Comparison of ENCODE assay signal across 28 cellular contexts in the genomic region with DNA sequence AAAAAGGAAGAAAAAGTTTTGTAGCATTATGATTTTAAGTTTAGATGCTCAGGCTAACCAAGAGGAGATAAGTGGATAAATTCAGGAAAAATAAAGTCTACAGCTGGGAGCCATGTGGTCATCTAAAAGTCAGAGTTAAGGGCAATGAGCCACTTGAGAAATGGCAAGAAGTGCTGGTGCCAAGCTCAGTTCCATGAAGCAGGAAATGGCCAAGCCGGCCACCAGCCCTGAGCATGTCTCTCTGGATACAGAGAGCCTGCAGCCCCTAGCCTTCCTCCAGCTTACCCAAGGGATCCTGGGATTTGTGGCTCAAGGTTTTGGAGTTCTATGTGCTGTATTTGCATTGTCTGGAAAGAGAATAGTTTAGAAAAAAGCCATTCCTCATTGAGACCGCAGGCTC. TPM values are rescaled to one million over a fixed set of nuclear protein-coding genes. Genes with fewer than 3 reads are reported as not detected.
"Had no signal": no experiment of that assay in that cellular context is flagged by ENCODE, and none has a peak within 500 bp of the region (broad histone marks: within the 10 kb centered on the region; RNA-seq: fewer than 3 reads in every experiment).

No MANE protein-coding gene starts in this region.

- H3K36me3 Mint-ChIP-seq: activated naive CD4-positive, alpha-beta T cell treated with anti-CD3 and anti-CD28 coated beads, Interleukin-2, amount 10 ng/mL, durations not matched to agents 7 days and 5 days; activated naive CD8-positive, alpha-beta T cell treated with anti-CD3 and anti-CD28 coated beads, Interleukin-2, amount 10 ng/mL, durations not matched to agents 7 days and 5 days; naive B cell; stimulated activated effector memory CD8-positive, alpha-beta T cell treated with anti-CD3 and anti-CD28 coated beads, Interleukin-12 subunit alpha, Interleukin-12 subunit beta, amount 100 ng/mL, for 72 hours had no signal

- H3K27ac ChIP-seq: heart left ventricle, neutrophil, right lobe of liver, thyroid gland, upper lobe of right lung had no signal

- H3K9me3 Mint-ChIP-seq: activated naive CD4-positive, alpha-beta T cell treated with anti-CD3 and anti-CD28 coated beads, Interleukin-2, amount 10 ng/mL, durations not matched to agents 7 days and 5 days; activated naive CD8-positive, alpha-beta T cell treated with anti-CD3 and anti-CD28 coated beads, Interleukin-2, amount 10 ng/mL, durations not matched to agents 7 days and 5 days; activated T-cell treated with anti-CD3 and anti-CD28 coated beads, Interleukin-2, amount 50 U/mL, for 24 hours; stimulated activated effector memory CD8-positive, alpha-beta T cell treated with anti-CD3 and anti-CD28 coated beads, Interleukin-12 subunit alpha, Interleukin-12 subunit beta, amount 100 ng/mL, for 72 hours; stimulated activated naive CD8-positive, alpha-beta T cell treated with anti-CD3 and anti-CD28 coated beads, Interleukin-15, Interleukin-2, amounts not matched to agents 100 ng/mL and 50 ng/mL, for 24 hours had no signal

- H3K9me3 ChIP-seq: neutrophil, right lobe of liver, thyroid gland, upper lobe of right lung had no signal

- DNase-seq: activated CD4-positive, alpha-beta T cell treated with anti-CD3 and anti-CD28 coated beads for 36 hours; activated CD4-positive, CD25-positive, alpha-beta regulatory T cell; activated CD8-positive, alpha-beta T cell treated with anti-CD3 and anti-CD28 coated beads, Interleukin-2, amount 10 ng/mL, durations not matched to agents 7 days and 5 days; activated gamma-delta T cell; activated naive CD4-positive, alpha-beta T cell treated with anti-CD3 and anti-CD28 coated beads, Interleukin-2, amount 10 ng/mL, durations not matched to agents 7 days and 5 days; activated naive CD8-positive, alpha-beta T cell treated with anti-CD3 and anti-CD28 coated beads, Interleukin-2, amount 10 ng/mL, durations not matched to agents 7 days and 5 days; activated T-cell treated with anti-CD3 and anti-CD28 coated beads, Interleukin-2, amount 50 U/mL, for 24 hours; amniotic stem cell; central memory CD4-positive, alpha-beta T cell; kidney glomerular epithelial cell; mammary epithelial cell; naive B cell; nephron progenitor cell; right lobe of liver; stimulated activated CD4-positive, alpha-beta T cell treated with anti-CD3 and anti-CD28 coated beads, Interleukin-4, amount 100 ng/mL, for 24 hours; T-helper 1 cell; upper lobe of right lung had no signal

- H3K4me3 Mint-ChIP-seq: activated CD4-positive, alpha-beta T cell treated with anti-CD3 and anti-CD28 coated beads for 36 hours; activated CD8-positive, alpha-beta T cell treated with anti-CD3 and anti-CD28 coated beads, Interleukin-2, amount 10 ng/mL, durations not matched to agents 7 days and 5 days; activated naive CD4-positive, alpha-beta T cell treated with anti-CD3 and anti-CD28 coated beads, Interleukin-2, amount 10 ng/mL, durations not matched to agents 7 days and 5 days; activated naive CD8-positive, alpha-beta T cell treated with anti-CD3 and anti-CD28 coated beads, Interleukin-2, amount 10 ng/mL, durations not matched to agents 7 days and 5 days; activated T-cell treated with anti-CD3 and anti-CD28 coated beads, Interleukin-2, amount 50 U/mL, for 24 hours; dendritic cell treated with granulocyte-macrophage colony-stimulating factor and Interleukin-4, amounts not matched to agents 40 ng/mL and 50 ng/mL, for 4 days; endodermal cell; mesothelial cell of epicardium; naive B cell; nephron progenitor cell; stimulated activated effector memory CD8-positive, alpha-beta T cell treated with anti-CD3 and anti-CD28 coated beads, Interleukin-12 subunit alpha, Interleukin-12 subunit beta, amount 100 ng/mL, for 72 hours; stimulated activated naive CD8-positive, alpha-beta T cell treated with anti-CD3 and anti-CD28 coated beads, Interleukin-15, Interleukin-2, amounts not matched to agents 100 ng/mL and 50 ng/mL, for 24 hours; T-helper 2 cell treated with Interferon-gamma antibody and Interleukin-4, amounts not matched to agents 5 μg/mL and 100 μg/mL, for 36 hours had no signal

- H3K4me1 ChIP-seq: right lobe of liver, thyroid gland, upper lobe of right lung had no signal

- H3K27ac Mint-ChIP-seq: activated CD4-positive, alpha-beta T cell treated with anti-CD3 and anti-CD28 coated beads for 36 hours; activated CD8-positive, alpha-beta T cell treated with anti-CD3 and anti-CD28 coated beads, Interleukin-2, amount 10 ng/mL, durations not matched to agents 7 days and 5 days; activated naive CD4-positive, alpha-beta T cell treated with anti-CD3 and anti-CD28 coated beads, Interleukin-2, amount 10 ng/mL, durations not matched to agents 7 days and 5 days; activated naive CD8-positive, alpha-beta T cell treated with anti-CD3 and anti-CD28 coated beads, Interleukin-2, amount 10 ng/mL, durations not matched to agents 7 days and 5 days; activated T-cell treated with anti-CD3 and anti-CD28 coated beads, Interleukin-2, amount 50 U/mL, for 24 hours; dendritic cell treated with granulocyte-macrophage colony-stimulating factor and Interleukin-4, amounts not matched to agents 40 ng/mL and 50 ng/mL, for 4 days; endodermal cell; mesothelial cell of epicardium; naive B cell; nephron progenitor cell; stimulated activated effector memory CD8-positive, alpha-beta T cell treated with anti-CD3 and anti-CD28 coated beads, Interleukin-12 subunit alpha, Interleukin-12 subunit beta, amount 100 ng/mL, for 72 hours; stimulated activated naive CD8-positive, alpha-beta T cell treated with anti-CD3 and anti-CD28 coated beads, Interleukin-15, Interleukin-2, amounts not matched to agents 100 ng/mL and 50 ng/mL, for 24 hours; T-helper 2 cell treated with Interferon-gamma antibody and Interleukin-4, amounts not matched to agents 5 μg/mL and 100 μg/mL, for 36 hours had no signal

- ATAC-seq: activated CD4-positive, alpha-beta T cell treated with anti-CD3 and anti-CD28 coated beads for 36 hours; activated CD8-positive, alpha-beta T cell treated with anti-CD3 and anti-CD28 coated beads, Interleukin-2, amount 10 ng/mL, durations not matched to agents 7 days and 5 days; esophagus mucosa; right lobe of liver; stimulated activated effector memory CD8-positive, alpha-beta T cell treated with anti-CD3 and anti-CD28 coated beads, Interleukin-12 subunit alpha, Interleukin-12 subunit beta, amount 100 ng/mL, for 72 hours; upper lobe of right lung had no signal

- H3K27me3 ChIP-seq: neutrophil, right lobe of liver, thyroid gland, upper lobe of right lung had no signal

- H3K36me3 ChIP-seq: heart left ventricle, neutrophil, right lobe of liver, thyroid gland, upper lobe of right lung had no signal

- H3K4me1 Mint-ChIP-seq: activated naive CD4-positive, alpha-beta T cell treated with anti-CD3 and anti-CD28 coated beads, Interleukin-2, amount 10 ng/mL, durations not matched to agents 7 days and 5 days; activated naive CD8-positive, alpha-beta T cell treated with anti-CD3 and anti-CD28 coated beads, Interleukin-2, amount 10 ng/mL, durations not matched to agents 7 days and 5 days; mesothelial cell of epicardium; naive B cell; stimulated activated effector memory CD8-positive, alpha-beta T cell treated with anti-CD3 and anti-CD28 coated beads, Interleukin-12 subunit alpha, Interleukin-12 subunit beta, amount 100 ng/mL, for 72 hours had no signal

- H3K4me3 ChIP-seq: heart left ventricle, right lobe of liver, skin epidermis, thyroid gland, upper lobe of right lung had no signal

RNA-seq across cellular contexts. Expression of a gene that starts 12.2 kb away (rescaled TPM):
- total RNA-seq: activated CD8-positive, alpha-beta T cell treated with anti-CD3 and anti-CD28 coated beads, Interleukin-2, amount 10 ng/mL, durations not matched to agents 7 days and 5 days had no signal
